ENCODE assay signal across 10 cellular contexts in genomic region chr10:119650062-119650461, GRCh38. TPM values are rescaled to one million over a fixed set of nuclear protein-coding genes. Genes with fewer than 3 reads are reported as not detected.
DNase-seq lines count a peak whose midpoint lies in the region; ATAC-seq and TF ChIP-seq lines count a peak whose summit lies in the region.
"Had no signal": no experiment of that assay in that cellular context is flagged by ENCODE, and none has a peak within 500 bp of the region (broad histone marks: within the 10 kb centered on the region; RNA-seq: fewer than 3 reads in every experiment).

No MANE protein-coding gene starts in this region.

- H3K36me3 ChIP-seq in MM.1S (replicated peaks; ENCODE audit: insufficient read depth, low read length) = no peaks in the 10 kb centered on the region
- peaks cover 0 to 6% of the 10 kb centered on the region in 2 donors for H3K36me3 ChIP-seq in psoas muscle (ENCODE audit: insufficient read depth in 1 of 2, low read depth in 1 of 2)
- peaks cover 3% of the 10 kb centered on the region for H3K36me3 ChIP-seq in brain microvascular endothelial cell (replicated peaks)
- H3K36me3 ChIP-seq: esophagus squamous epithelium had no signal

- 94 to 100% (median 95%) methylated on average over 1 of the region's 1 CpG for WGBS in psoas muscle, 3 donors

- intact Hi-C loops in psoas muscle (cut with DNase I) = loop anchor here (1.0 to 5.0 kb wide), 3 partner anchors 31 to 53 kb away; partner anchors contain the start of gene TIAL1 (in 1 of the 2)

- H3K27me3 Mint-ChIP-seq in T-helper 2 cell treated with Interferon-gamma antibody and Interleukin-4, amounts not matched to agents 5 μg/mL and 100 μg/mL, for 36 hours (ENCODE audit: low read depth) = peaks cover 19% of the 10 kb centered on the region
- H3K27me3 Mint-ChIP-seq in central memory CD8-positive, alpha-beta T cell = no peaks in the 10 kb centered on the region

- in situ Hi-C loops in brain microvascular endothelial cell (cut with HindIII; ENCODE audit: low pct_ligation_motif_present, low sequenced_read_pairs) = no loop called here

- H3K27ac Mint-ChIP-seq in T-helper 2 cell treated with Interferon-gamma antibody and Interleukin-4, amounts not matched to agents 5 μg/mL and 100 μg/mL, for 36 hours = peak overlapping the region; percentile 97
- peak overlapping the region; percentile 84 for H3K27ac Mint-ChIP-seq in central memory CD8-positive, alpha-beta T cell (ENCODE audit: low read depth)

- H3K79me2 ChIP-seq in MM.1S (ENCODE audit: low read length) = peaks cover 36% of the 10 kb centered on the region

- peak overlapping the region; percentile 79 for H3K4me2 ChIP-seq in MM.1S (ENCODE audit: low read depth, low read length)

- no peak for TF ChIP-seq CTCF in MM.1S (IDR thresholded peaks at IDR 0.05; ENCODE audit: low read length)
- TF ChIP-seq CTCF in psoas muscle (IDR thresholded peaks at IDR 0.05) = no peak
- TF ChIP-seq CTCF in brain microvascular endothelial cell (IDR thresholded peaks at IDR 0.05; ENCODE audit: low read depth, low read length, missing control alignments) = no peak

- H3K4me3 ChIP-seq in MM.1S (ENCODE audit: low read length) (peak overlapping the region; percentile 74), psoas muscle (no peak overlapping the region), brain microvascular endothelial cell (ENCODE audit: low read depth, low read length) (no peak overlapping the region)

- H3K27ac ChIP-seq in MM.1S (ENCODE audit: low read length) (peak overlapping the region; percentile 55; the same call in 1 of the 2 replicates), psoas muscle (peak overlapping the region; percentile 99), brain microvascular endothelial cell (no peak overlapping the region)

- H2AFZ ChIP-seq in MM.1S (ENCODE audit: low read length) = peak overlapping the region; percentile 80; the same call in 1 of the 2 replicates

- no peaks in the 10 kb centered on the region for H3K9me3 Mint-ChIP-seq in T-helper 2 cell treated with Interferon-gamma antibody and Interleukin-4, amounts not matched to agents 5 μg/mL and 100 μg/mL, for 36 hours
- no peaks in the 10 kb centered on the region for H3K9me3 Mint-ChIP-seq in central memory CD8-positive, alpha-beta T cell

- no peaks in the 10 kb centered on the region for H3K27me3 ChIP-seq in MM.1S (replicated peaks; ENCODE audit: insufficient read depth, low read length)
- H3K27me3 ChIP-seq in psoas muscle (ENCODE audit: insufficient read depth in 3 of 3, low read length in 2 of 3) = no peaks in the 10 kb centered on the region
- no peaks in the 10 kb centered on the region for H3K27me3 ChIP-seq in brain microvascular endothelial cell (replicated peaks)
- H3K27me3 ChIP-seq: esophagus squamous epithelium had no signal

- DNase-seq in T-helper 2 cell treated with Interferon-gamma antibody and Interleukin-4, amounts not matched to agents 5 μg/mL and 100 μg/mL, for 36 hours (ENCODE audit: low spot score) = no peak
- DNase-seq in T-helper 2 cell (no peak), MM.1S (no peak), psoas muscle (no peak), DMS 273 treated with DMSO at 0.1 percent for 48 hours (lab: John Stamatoyannopoulos, UW) (no peak), brain microvascular endothelial cell (no peak), GM03348 (ENCODE audit: low spot score) (no peak)
- no peak for DNase-seq in central memory CD8-positive, alpha-beta T cell (ENCODE audit: low spot score in 2 of 2)
- DNase-seq: DMS53, esophagus squamous epithelium had no signal

- peaks cover 34% of the 10 kb centered on the region for H3K4me1 Mint-ChIP-seq in T-helper 2 cell treated with Interferon-gamma antibody and Interleukin-4, amounts not matched to agents 5 μg/mL and 100 μg/mL, for 36 hours (ENCODE audit: low read depth)
- H3K4me1 Mint-ChIP-seq in central memory CD8-positive, alpha-beta T cell = peaks cover 31% of the 10 kb centered on the region

- no peaks in the 10 kb centered on the region for H3K9me2 ChIP-seq in MM.1S (replicated peaks; ENCODE audit: insufficient read depth, low read length)

- peaks cover 12% of the 10 kb centered on the region for H3F3A ChIP-seq in MM.1S (ENCODE audit: insufficient read depth, low read length)

- H4K20me1 ChIP-seq in MM.1S (ENCODE audit: insufficient read depth, low read length) = no peaks in the 10 kb centered on the region

- H3K9me3 ChIP-seq in MM.1S (replicated peaks; ENCODE audit: insufficient read depth, low read length) (no peaks in the 10 kb centered on the region), psoas muscle (no peaks in the 10 kb centered on the region)

- H3K4me1 ChIP-seq in MM.1S (ENCODE audit: low read length) = peaks cover 12% of the 10 kb centered on the region
- H3K4me1 ChIP-seq in psoas muscle = peaks cover 5% of the 10 kb centered on the region

- ATAC-seq in central memory CD8-positive, alpha-beta T cell (replicated peaks; ENCODE audit: extremely low read depth, poor library complexity, severe bottlenecking) = no peak
- no peak for ATAC-seq in psoas muscle

- H3K9ac ChIP-seq in MM.1S (ENCODE audit: low read length) = peak overlapping the region; percentile 73; the same call in 1 of the 2 replicates

- H3K4me3 Mint-ChIP-seq in T-helper 2 cell treated with Interferon-gamma antibody and Interleukin-4, amounts not matched to agents 5 μg/mL and 100 μg/mL, for 36 hours = peak overlapping the region; percentile 98
- peak overlapping the region; percentile 95 for H3K4me3 Mint-ChIP-seq in central memory CD8-positive, alpha-beta T cell

- no peaks in the 10 kb centered on the region for H3K36me3 Mint-ChIP-seq in T-helper 2 cell treated with Interferon-gamma antibody and Interleukin-4, amounts not matched to agents 5 μg/mL and 100 μg/mL, for 36 hours (ENCODE audit: low read depth)
- H3K36me3 Mint-ChIP-seq in central memory CD8-positive, alpha-beta T cell (ENCODE audit: insufficient read depth) = peaks cover 7% of the 10 kb centered on the region

RNA-seq across cellular contexts. Expression of gene BAG3, which starts 1.1 kb away (rescaled TPM):
- total RNA-seq in psoas muscle = 100 to 1,000 TPM; 354 to 855 (median 486) TPM
- 100 to 1,000 TPM; 283 to 571 (median 364) TPM for polyA plus RNA-seq in psoas muscle

RNA-seq across cellular contexts. Expression of gene TIAL1, which starts 53.3 kb away (rescaled TPM):
- 100 to 1,000 TPM in 1 of 4 donors, 10 to 100 TPM in 3; 57.7 to 106 (median 81.8) TPM for total RNA-seq in psoas muscle
- polyA plus RNA-seq in psoas muscle = 10 to 100 TPM; 38.2 to 92.6 (median 54.5) TPM
